Comparison of ENCODE assay signal across 8 cellular contexts in the genomic region with DNA sequence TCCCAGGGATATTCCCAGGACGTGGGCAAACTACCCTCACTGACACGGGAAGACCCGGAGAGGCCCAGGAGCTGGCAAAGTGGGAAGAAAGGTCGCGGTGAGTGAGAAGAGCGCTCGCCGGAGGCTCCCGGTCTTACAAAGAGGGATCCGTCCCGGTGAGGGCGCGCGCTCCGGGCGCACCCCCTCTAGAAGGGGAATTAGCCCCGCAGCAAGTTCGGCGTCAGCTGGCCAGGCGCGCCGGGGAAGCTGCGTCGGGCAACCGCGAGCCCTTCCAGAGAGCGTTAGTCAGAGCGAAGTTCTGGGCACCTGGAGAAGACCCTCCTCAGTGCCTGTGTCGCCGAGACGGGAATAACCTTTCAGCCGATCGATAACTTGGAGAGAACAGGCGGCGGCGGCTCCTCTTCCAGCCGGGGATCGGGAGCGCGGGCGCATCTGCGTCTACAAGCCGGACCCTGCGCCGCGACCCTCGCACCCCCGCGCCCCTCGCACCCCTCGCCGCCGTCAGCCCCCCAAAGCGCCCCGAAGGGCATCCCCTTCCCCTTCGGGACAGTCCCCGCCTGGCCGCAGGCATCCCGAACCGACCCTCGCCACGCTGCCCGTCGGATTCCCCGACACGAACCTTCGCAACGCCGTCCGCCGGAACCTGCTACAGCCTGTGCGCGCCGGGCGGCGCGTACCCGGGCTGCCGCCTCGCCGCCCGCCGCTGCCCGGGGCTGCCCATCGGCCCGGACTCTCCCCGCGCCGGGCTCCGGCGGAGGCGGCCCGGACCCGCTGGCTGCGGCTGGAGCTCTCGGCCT. TPM values are rescaled to one million over a fixed set of nuclear protein-coding genes. Genes with fewer than 3 reads are reported as not detected.
A peak's percentile ranks its signal among the peaks of the same experiment; 100 is the strongest.
DNase-seq lines count a peak whose midpoint lies in the region; ATAC-seq and TF ChIP-seq lines count a peak whose summit lies in the region.

No MANE protein-coding gene starts in this region.

- no peak for TF ChIP-seq CTCF in C4-2B (conservative IDR thresholded peaks at IDR 0.05)

- peak overlapping the region; percentile 72 for H3K27ac ChIP-seq in C4-2B

- H3K36me3 Mint-ChIP-seq in dendritic cell treated with granulocyte-macrophage colony-stimulating factor and Interleukin-4, amounts not matched to agents 40 ng/mL and 50 ng/mL, for 4 days (ENCODE audit: low read depth): peaks cover 7% of the 10 kb centered on the region
- H3K36me3 Mint-ChIP-seq in stimulated activated naive CD8-positive, alpha-beta T cell treated with anti-CD3 and anti-CD28 coated beads, Interleukin-15, Interleukin-2, amounts not matched to agents 100 ng/mL and 50 ng/mL, for 24 hours (ENCODE audit: low read depth): no peaks in the 10 kb centered on the region

- peak overlapping the region; percentile 86 for H3K27ac Mint-ChIP-seq in dendritic cell treated with granulocyte-macrophage colony-stimulating factor and Interleukin-4, amounts not matched to agents 40 ng/mL and 50 ng/mL, for 4 days
- H3K27ac Mint-ChIP-seq in stimulated activated naive CD8-positive, alpha-beta T cell treated with anti-CD3 and anti-CD28 coated beads, Interleukin-15, Interleukin-2, amounts not matched to agents 100 ng/mL and 50 ng/mL, for 24 hours: peak overlapping the region; percentile 89

- no peaks in the 10 kb centered on the region for H3K27me3 Mint-ChIP-seq in dendritic cell treated with granulocyte-macrophage colony-stimulating factor and Interleukin-4, amounts not matched to agents 40 ng/mL and 50 ng/mL, for 4 days
- peaks cover 36% of the 10 kb centered on the region for H3K27me3 Mint-ChIP-seq in stimulated activated naive CD8-positive, alpha-beta T cell treated with anti-CD3 and anti-CD28 coated beads, Interleukin-15, Interleukin-2, amounts not matched to agents 100 ng/mL and 50 ng/mL, for 24 hours

- ATAC-seq in GM19328 (IDR thresholded peaks at IDR 0.05; ENCODE audit: unreplicated experiment): peak; percentile 43
- ATAC-seq in HG03342 (IDR thresholded peaks at IDR 0.05; ENCODE audit: unreplicated experiment): peak; percentile 40
- no peak for ATAC-seq in esophagus mucosa

- no peaks in the 10 kb centered on the region for H3K9me3 Mint-ChIP-seq in dendritic cell treated with granulocyte-macrophage colony-stimulating factor and Interleukin-4, amounts not matched to agents 40 ng/mL and 50 ng/mL, for 4 days
- H3K9me3 Mint-ChIP-seq in stimulated activated naive CD8-positive, alpha-beta T cell treated with anti-CD3 and anti-CD28 coated beads, Interleukin-15, Interleukin-2, amounts not matched to agents 100 ng/mL and 50 ng/mL, for 24 hours: no peaks in the 10 kb centered on the region

- H3K4me1 Mint-ChIP-seq in dendritic cell treated with granulocyte-macrophage colony-stimulating factor and Interleukin-4, amounts not matched to agents 40 ng/mL and 50 ng/mL, for 4 days (ENCODE audit: low read depth): peaks cover 55% of the 10 kb centered on the region
- H3K4me1 Mint-ChIP-seq in stimulated activated naive CD8-positive, alpha-beta T cell treated with anti-CD3 and anti-CD28 coated beads, Interleukin-15, Interleukin-2, amounts not matched to agents 100 ng/mL and 50 ng/mL, for 24 hours (ENCODE audit: low read depth): peaks cover 37% of the 10 kb centered on the region

- DNase-seq in T-helper 1 cell (peak in 3 of 5 donors; percentile 3 to 14 (median 3)), lung microvascular endothelial cell (ENCODE audit: low read depth in 2 of 2) (peak; percentile 6 to 46)

- peak overlapping the region; percentile 86 for H3K4me3 Mint-ChIP-seq in dendritic cell treated with granulocyte-macrophage colony-stimulating factor and Interleukin-4, amounts not matched to agents 40 ng/mL and 50 ng/mL, for 4 days
- H3K4me3 Mint-ChIP-seq in stimulated activated naive CD8-positive, alpha-beta T cell treated with anti-CD3 and anti-CD28 coated beads, Interleukin-15, Interleukin-2, amounts not matched to agents 100 ng/mL and 50 ng/mL, for 24 hours: peak overlapping the region; percentile 89

- intact Hi-C loops in dendritic cell treated with granulocyte-macrophage colony-stimulating factor and Interleukin-4, amounts not matched to agents 40 ng/mL and 50 ng/mL, for 4 days (cut with micrococcal nuclease): loop anchor here (5.0 to 10.0 kb wide), 5 partner anchors 177 to 762 kb away; partner anchors contain the start of gene NTPCR

RNA-seq across cellular contexts. Expression of gene SIPA1L2, which starts 0.5 kb away (rescaled TPM):
- total RNA-seq in lung microvascular endothelial cell (3.0 and 7.2 TPM in 2 replicates), esophagus mucosa (36.9 TPM)
